ENCODE assay signal across 9 cellular contexts in the genomic region with DNA sequence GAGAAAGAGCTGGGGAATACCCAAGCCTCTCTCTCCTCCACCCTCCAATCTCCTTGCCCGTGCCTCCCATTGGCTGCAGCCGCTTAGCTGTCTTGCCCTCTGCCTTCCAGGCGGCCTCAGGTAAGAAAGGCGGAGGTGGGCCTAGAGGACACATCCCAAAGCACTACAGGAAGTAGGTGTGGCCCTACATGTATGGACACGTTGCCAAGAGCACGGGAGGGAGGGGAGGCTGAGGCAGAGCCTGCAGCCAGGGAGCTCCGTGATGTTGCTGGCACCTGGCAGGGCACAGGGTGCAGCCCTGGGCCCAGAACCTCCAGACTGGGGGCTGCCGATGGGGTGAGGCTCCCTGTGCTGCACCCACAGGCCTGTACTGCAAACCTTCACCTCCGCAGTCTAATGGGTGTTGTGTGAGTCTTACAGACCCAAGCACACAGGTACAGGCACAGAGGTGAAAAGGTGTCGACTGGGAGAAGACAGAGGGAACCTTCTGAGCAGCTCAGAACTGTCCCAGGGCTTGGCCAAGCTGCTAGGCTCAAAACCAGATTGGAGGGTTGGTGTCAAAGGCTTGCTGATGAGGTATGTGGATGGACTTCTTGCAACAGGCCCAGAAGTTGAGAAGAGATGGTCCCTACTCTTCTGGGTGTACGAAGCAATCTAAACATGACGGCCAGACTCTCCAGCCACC. TPM values are rescaled to one million over a fixed set of nuclear protein-coding genes. Genes with fewer than 3 reads are reported as not detected.
DNase-seq lines count a peak whose midpoint lies in the region; ATAC-seq, FAIRE-seq and TF ChIP-seq lines count a peak whose summit lies in the region.
"Had no signal": no experiment of that assay in that cellular context is flagged by ENCODE, and none has a peak within 500 bp of the region (broad histone marks: within the 10 kb centered on the region; RNA-seq: fewer than 3 reads in every experiment).

No MANE protein-coding gene starts in this region.

- H3K9me3 ChIP-seq in neuronal stem cell (replicated peaks in 1 of 2; ENCODE audit: control insufficient read depth in 2 of 2, insufficient read depth in 1 of 2, low read depth in 1 of 2, low read length in 2 of 2) = no peaks in the 10 kb centered on the region

- peak overlapping the region; percentile 26 for H4K8ac ChIP-seq in neuronal stem cell (ENCODE audit: low read depth, low read length)

- H4K91ac ChIP-seq in neuronal stem cell (ENCODE audit: low read depth, low read length, poor library complexity) = peak overlapping the region; percentile 25

- H3K18ac ChIP-seq in neuronal stem cell (ENCODE audit: low read length) = peak overlapping the region; percentile 13

- no peak overlapping the region for H3K4me3 ChIP-seq in bronchial epithelial cell (ENCODE audit: low read depth, low read length)
- H3K4me3 ChIP-seq in neuronal stem cell (ENCODE audit: low read length in 2 of 2) = peak overlapping the region in 1 of 2 donors; percentile 56

- DNase-seq in DMS153 (lab: John Stamatoyannopoulos, UW) (peak; percentile 96), NCI-H146 (lab: John Stamatoyannopoulos, UW) (peak; percentile 96), bronchial epithelial cell (ENCODE audit: low read depth) (peak; percentile 92), neuronal stem cell (ENCODE audit: low spot score) (no peak), RCC 7860 (ENCODE audit: low spot score) (no peak), ACHN (no peak)
- DNase-seq: activated CD4-positive, alpha-beta T cell treated with anti-CD3 and anti-CD28 coated beads for 4 hours had no signal

- H3K36me3 ChIP-seq in bronchial epithelial cell (ENCODE audit: control insufficient read depth, insufficient read depth, low read length) (no peaks in the 10 kb centered on the region), neuronal stem cell (replicated peaks in 1 of 2; ENCODE audit: control insufficient read depth in 2 of 2, insufficient read depth in 2 of 2, low read length in 2 of 2) (no peaks in the 10 kb centered on the region)

- no peak overlapping the region for H3K9ac ChIP-seq in neuronal stem cell (ENCODE audit: low read depth, low read length, poor library complexity)

- peak overlapping the region; percentile 96 for H3K4me2 ChIP-seq in neuronal stem cell (ENCODE audit: insufficient read depth, low read length, poor library complexity, severe bottlenecking)

- no peak overlapping the region for H3K14ac ChIP-seq in neuronal stem cell (ENCODE audit: low read length)

- H2BK15ac ChIP-seq in neuronal stem cell (ENCODE audit: low read length) = peak overlapping the region; percentile 77

- peak overlapping the region; percentile 93 for H2AK5ac ChIP-seq in neuronal stem cell (ENCODE audit: low read depth, low read length)

- no CpG with 5 or more reads among the region's 12 CpGs for WGBS in neuronal stem cell (ENCODE audit: extremely low coverage in 2 of 2, insufficient read length in 2 of 2, insufficient replicate concordance in 1 of 2), 2 donors

- H3K27me3 ChIP-seq in bronchial epithelial cell (ENCODE audit: control insufficient read depth, insufficient read depth, low read length) (no peaks in the 10 kb centered on the region), neuronal stem cell (ENCODE audit: control insufficient read depth in 3 of 3, insufficient read depth in 3 of 3, low read depth in 1 of 3, low read length in 3 of 3) (peaks cover 0 to 8% (median 0%) of the 10 kb centered on the region in 3 experiments)

- peak overlapping the region; percentile 39 for H2BK5ac ChIP-seq in neuronal stem cell (ENCODE audit: low read length)

- no peak for ATAC-seq in HG03565 (IDR thresholded peaks at IDR 0.05; ENCODE audit: unreplicated experiment)
- ATAC-seq in GM18907 (IDR thresholded peaks at IDR 0.05; ENCODE audit: unreplicated experiment) = no peak

- H3K27ac ChIP-seq in neuronal stem cell (replicated peaks; ENCODE audit: low read length) = no peak overlapping the region

- H3K4ac ChIP-seq in neuronal stem cell (ENCODE audit: low read length) = no peak overlapping the region

- no peak overlapping the region for H2BK12ac ChIP-seq in neuronal stem cell (ENCODE audit: low read length)

- no peaks in the 10 kb centered on the region for H3K79me1 ChIP-seq in neuronal stem cell (ENCODE audit: low read depth, low read length)

- no peak overlapping the region for H2BK120ac ChIP-seq in neuronal stem cell (ENCODE audit: low read depth, low read length)

- H3K23ac ChIP-seq in neuronal stem cell (ENCODE audit: low read depth, low read length, poor library complexity) = peak overlapping the region; percentile 40

- H3K4me1 ChIP-seq in neuronal stem cell (ENCODE audit: control insufficient read depth in 2 of 2, insufficient read depth in 1 of 2, low read depth in 1 of 2, low read length in 2 of 2) = peaks cover 0 to 10% of the 10 kb centered on the region in 2 donors

- FAIRE-seq in bronchial epithelial cell (lab: Jason Lieb, UNC) = no peak
- FAIRE-seq in RCC 7860 (lab: Jason Lieb, UNC) = no peak

- in situ Hi-C loops in ACHN (cut with HindIII; ENCODE audit: low pct_ligation_motif_present, low pct_unique_long_range_greater_than_20kb, low sequenced_read_pairs) = no loop called here

- peak overlapping the region; percentile 21 for H2AFZ ChIP-seq in neuronal stem cell (ENCODE audit: low read length)

- TF ChIP-seq CTCF in bronchial epithelial cell (IDR thresholded peaks at IDR 0.05; ENCODE audit: insufficient read depth, low read length, severe bottlenecking) = no peak

RNA-seq across cellular contexts. Expression of a gene that starts 23.5 kb away (rescaled TPM):
- total RNA-seq in bronchial epithelial cell = 38.8 and 44.0 TPM in 2 replicates
- 69.7 TPM for polyA plus RNA-seq in neuronal stem cell (2013, experiment 1 of 2)
- polyA plus RNA-seq in neuronal stem cell (2013, experiment 2 of 2) = 71.0 TPM

RNA-seq across cellular contexts. Expression of a gene that starts 37.4 kb away (rescaled TPM):
- total RNA-seq in bronchial epithelial cell = 40.0 and 40.1 TPM in 2 replicates
- polyA plus RNA-seq in neuronal stem cell (2013, experiment 1 of 2) = 107 TPM
- polyA plus RNA-seq in neuronal stem cell (2013, experiment 2 of 2) = 107 TPM

RNA-seq across cellular contexts. Expression of a gene that starts 45.4 kb away (rescaled TPM):
- total RNA-seq in bronchial epithelial cell = 31.3 and 33.8 TPM in 2 replicates
- polyA plus RNA-seq in neuronal stem cell (2013, experiment 1 of 2) = 42.0 TPM
- polyA plus RNA-seq in neuronal stem cell (2013, experiment 2 of 2) = 41.3 TPM

Comparison
In these comparisons a context has a peak if more than half of its experiments do, and no peak if none do; other contexts are left out.
1. DNase-seq: peak in DMS153 (single experiment), NCI-H146 (single experiment) and bronchial epithelial cell (single experiment); none in neuronal stem cell (single experiment), RCC 7860 (single experiment) and ACHN (single experiment).